Comparison of ENCODE assay signal across 12 cellular contexts in the genomic region with DNA sequence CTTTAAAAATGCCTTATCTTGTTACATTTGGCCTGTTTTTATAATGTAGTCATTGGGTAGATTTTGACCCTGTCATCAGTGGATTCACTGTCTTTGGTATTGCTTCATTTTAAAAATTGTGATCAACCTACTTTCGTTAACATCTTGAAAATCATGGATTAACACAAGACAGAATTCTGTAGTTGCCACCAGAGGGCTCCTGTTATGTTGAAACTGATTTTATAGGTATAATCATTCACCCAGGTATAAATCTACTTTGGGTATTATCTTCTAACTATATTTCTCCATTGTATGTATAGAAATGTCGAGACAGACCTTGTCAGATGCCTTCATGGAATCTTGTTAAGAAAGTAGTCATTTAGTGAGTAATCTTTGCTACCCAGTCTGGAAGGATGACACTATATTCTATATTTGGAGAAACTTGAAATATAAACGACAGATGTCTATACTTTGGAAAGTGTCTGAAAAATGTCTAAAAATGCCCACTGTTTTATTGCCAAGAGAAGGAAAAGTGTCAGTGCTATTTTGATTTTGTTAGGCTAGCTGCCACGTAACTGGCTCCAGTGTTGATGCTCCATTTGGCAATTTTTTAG.
DNase-seq lines count a peak whose midpoint lies in the region; ATAC-seq and TF ChIP-seq lines count a peak whose summit lies in the region.
"Had no signal": no experiment of that assay in that cellular context is flagged by ENCODE, and none has a peak within 500 bp of the region (broad histone marks: within the 10 kb centered on the region; RNA-seq: fewer than 3 reads in every experiment).

No MANE protein-coding gene starts in this region.

- no peaks in the 10 kb centered on the region for H3K36me3 ChIP-seq in heart left ventricle

- H3K9me3 Mint-ChIP-seq in type B pancreatic cell = no peaks in the 10 kb centered on the region

- TF ChIP-seq POLR2A in heart left ventricle (IDR thresholded peaks at IDR 0.05) = no peak

- H3K4me3 ChIP-seq in heart left ventricle (no peak overlapping the region), right cardiac atrium (ENCODE audit: low read length) (no peak overlapping the region), foreskin fibroblast (ENCODE audit: low read depth in 1 of 2, low read length in 2 of 2) (no peak overlapping the region)
- H3K4me3 ChIP-seq: mucosa of descending colon had no signal

- peaks cover 11% of the 10 kb centered on the region for H3K36me3 Mint-ChIP-seq in type B pancreatic cell

- peak in 8 of 12 donors; percentile 5 to 46 (median 31) for TF ChIP-seq CTCF in heart left ventricle (IDR thresholded peaks at IDR 0.05)
- peak; percentile 37 for TF ChIP-seq CTCF in foreskin fibroblast (IDR thresholded peaks at IDR 0.05; ENCODE audit: low read depth, low read length)
- peak; percentile 60 for TF ChIP-seq CTCF in type B pancreatic cell (conservative IDR thresholded peaks at IDR 0.05)

- H3K4me1 ChIP-seq in heart left ventricle (peaks cover 0 to 10% (median 0%) of the 10 kb centered on the region in 12 donors), right cardiac atrium (ENCODE audit: control insufficient read depth, insufficient read depth, low read length) (no peaks in the 10 kb centered on the region)

- intact Hi-C loops in heart left ventricle (cut with DNase I) (no loop called here), right cardiac atrium (cut with DNase I) (no loop called here)

- H3K27me3 ChIP-seq in heart left ventricle (no peaks in the 10 kb centered on the region), right cardiac atrium (ENCODE audit: control insufficient read depth, insufficient read depth) (no peaks in the 10 kb centered on the region)

- DNase-seq in heart left ventricle (no peak), right cardiac atrium (no peak), RPMI7951 (ENCODE audit: low read depth) (peak; percentile 9), foreskin fibroblast (peak in 1 of 2 donors; percentile 51), type B pancreatic cell (ENCODE audit: extremely low spot score, unreplicated experiment) (no peak)
- DNase-seq in activated CD4-positive, CD25-positive, alpha-beta regulatory T cell treated with anti-CD3 and anti-CD28 coated beads, Interleukin-2, amount 50 U/mL, for 72 hours = no peak
- DNase-seq: CD8-positive, alpha-beta memory T cell; effector CD8-positive, alpha-beta T cell; Kasumi-1 had no signal

- H3K27ac ChIP-seq in heart left ventricle = no peak overlapping the region
- no peak overlapping the region for H3K27ac ChIP-seq in right cardiac atrium (ENCODE audit: low read length)

- WGBS in heart left ventricle, 4 donors = 85 to 87% (median 86%) methylated on average over 4 of the region's 4 CpGs
- 86% methylated on average over 4 of the region's 4 CpGs for WGBS in right cardiac atrium

- H3K9me3 ChIP-seq in heart left ventricle (no peaks in the 10 kb centered on the region), right cardiac atrium (ENCODE audit: control insufficient read depth, low read length) (no peaks in the 10 kb centered on the region)
- H3K9me3 ChIP-seq: mucosa of descending colon had no signal

- no peaks in the 10 kb centered on the region for H3K27me3 Mint-ChIP-seq in type B pancreatic cell
- H3K27me3 Mint-ChIP-seq: CD8-positive, alpha-beta memory T cell had no signal

- ATAC-seq in heart left ventricle (no peak), right cardiac atrium (no peak), HG03175 (IDR thresholded peaks at IDR 0.05; ENCODE audit: unreplicated experiment) (no peak), GM21717 (IDR thresholded peaks at IDR 0.05; ENCODE audit: unreplicated experiment) (no peak)
- ATAC-seq: mucosa of descending colon had no signal

- H3K4me1 Mint-ChIP-seq in type B pancreatic cell (ENCODE audit: unreplicated experiment) = peaks cover 7% of the 10 kb centered on the region
- H3K4me1 Mint-ChIP-seq: CD8-positive, alpha-beta memory T cell had no signal

- no peak overlapping the region for H3K27ac Mint-ChIP-seq in type B pancreatic cell
- H3K27ac Mint-ChIP-seq: CD8-positive, alpha-beta memory T cell had no signal

- H3K4me3 Mint-ChIP-seq in type B pancreatic cell = no peak overlapping the region
- H3K4me3 Mint-ChIP-seq: CD8-positive, alpha-beta memory T cell had no signal
